ENCODE assay signal across 13 cellular contexts in the genomic region with DNA sequence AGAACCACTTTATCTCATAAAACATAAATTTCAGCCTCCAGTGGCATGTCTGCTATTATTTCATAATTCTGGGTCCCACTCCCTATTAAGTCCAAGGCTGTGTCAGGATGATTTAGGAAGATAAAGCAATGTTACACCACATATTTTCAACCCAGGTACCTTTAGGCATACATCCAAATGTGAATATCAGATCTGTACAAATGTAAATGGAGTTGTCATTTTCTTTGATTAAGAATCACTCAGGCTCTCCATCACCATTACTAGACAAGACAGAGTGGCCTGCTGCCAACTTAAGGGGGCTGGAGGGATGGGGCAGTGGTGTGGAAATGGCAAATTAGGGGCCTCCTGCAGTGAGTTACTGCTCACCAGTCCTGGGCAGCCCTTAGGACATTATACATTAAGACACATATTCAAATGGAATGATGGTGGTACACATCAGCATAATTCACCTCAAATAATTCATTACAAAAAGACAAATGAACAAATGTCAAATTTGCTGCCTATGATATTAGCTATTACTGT.
DNase-seq lines count a peak whose midpoint lies in the region; ATAC-seq and TF ChIP-seq lines count a peak whose summit lies in the region.
"Had no signal": no experiment of that assay in that cellular context is flagged by ENCODE, and none has a peak within 500 bp of the region (broad histone marks: within the 10 kb centered on the region; RNA-seq: fewer than 3 reads in every experiment).

No MANE protein-coding gene starts in this region.

- TF ChIP-seq CTCF in heart left ventricle (IDR thresholded peaks at IDR 0.05) = no peak
- TF ChIP-seq CTCF in coronary artery (IDR thresholded peaks at IDR 0.05) = no peak

- H3K27me3 ChIP-seq in heart left ventricle = no peaks in the 10 kb centered on the region
- H3K27me3 ChIP-seq: SJSA1, upper lobe of left lung had no signal

- no peak overlapping the region for H3K27ac ChIP-seq in heart left ventricle
- H3K27ac ChIP-seq in coronary artery = no peak overlapping the region
- H3K27ac ChIP-seq: SJSA1, upper lobe of left lung had no signal

- intact Hi-C loops in heart left ventricle (cut with DNase I) = loop anchor here in 1 of 10 donors (10.0 kb wide), 1 partner anchor 64 kb away; no protein-coding TSS in a partner anchor

- DNase-seq in heart left ventricle (no peak), coronary artery (ENCODE audit: low spot score) (no peak), NCI-H2196 treated with DMSO at 0.1 percent for 48 hours (lab: John Stamatoyannopoulos, UW; ENCODE audit: unreplicated experiment) (no peak), EL (no peak)
- DNase-seq: activated CD4-positive, CD25-positive, alpha-beta regulatory T cell treated with anti-CD3 and anti-CD28 coated beads, Interleukin-2, amount 50 U/mL, for 72 hours; activated naive CD8-positive, alpha-beta T cell treated with anti-CD3 and anti-CD28 coated beads, Interleukin-2, amount 10 ng/mL, durations not matched to agents 7 days and 5 days; HFFc6; upper lobe of left lung had no signal

- no peaks in the 10 kb centered on the region for H3K9me3 ChIP-seq in heart left ventricle
- H3K9me3 ChIP-seq: SJSA1, upper lobe of left lung had no signal

- H3K4me1 ChIP-seq in heart left ventricle = peaks cover 0 to 24% (median 0%) of the 10 kb centered on the region in 12 donors
- H3K4me1 ChIP-seq: SJSA1, upper lobe of left lung had no signal

- no peak for TF ChIP-seq POLR2A in heart left ventricle (IDR thresholded peaks at IDR 0.05)

- ATAC-seq in GM18502 (IDR thresholded peaks at IDR 0.05; ENCODE audit: poor library complexity, unreplicated experiment) (peak; percentile 11), GM19372 (IDR thresholded peaks at IDR 0.05; ENCODE audit: low read depth, unreplicated experiment) (peak; percentile 13), HG02759 (IDR thresholded peaks at IDR 0.05; ENCODE audit: unreplicated experiment) (peak; percentile 17), HG03457 (IDR thresholded peaks at IDR 0.05; ENCODE audit: unreplicated experiment) (peak; percentile 5), heart left ventricle (no peak)

- no peak overlapping the region for H3K4me3 ChIP-seq in heart left ventricle
- no peak overlapping the region for H3K4me3 ChIP-seq in coronary artery
- H3K4me3 ChIP-seq: SJSA1, upper lobe of left lung had no signal

- H3K36me3 ChIP-seq in heart left ventricle = no peaks in the 10 kb centered on the region
- H3K36me3 ChIP-seq: SJSA1, upper lobe of left lung had no signal

Comparison
In these comparisons a context has a peak if more than half of its experiments do, and no peak if none do; other contexts are left out.
1. ATAC-seq: peak in GM18502 (single experiment), GM19372 (single experiment), HG02759 (single experiment) and HG03457 (single experiment); none in heart left ventricle (0 of 4).